ENCODE assay signal across 16 cellular contexts in genomic region chr4:70737006-70737405, GRCh38. TPM values are rescaled to one million over a fixed set of nuclear protein-coding genes. Genes with fewer than 3 reads are reported as not detected.
A peak's percentile ranks its signal among the peaks of the same experiment; 100 is the strongest.
DNase-seq lines count a peak whose midpoint lies in the region; ATAC-seq, FAIRE-seq and TF ChIP-seq lines count a peak whose summit lies in the region.
"Had no signal": no experiment of that assay in that cellular context is flagged by ENCODE, and none has a peak within 500 bp of the region (broad histone marks: within the 10 kb centered on the region; RNA-seq: fewer than 3 reads in every experiment).

No MANE protein-coding gene starts in this region.

- no peaks in the 10 kb centered on the region for H3K36me3 ChIP-seq in SK-N-MC (ENCODE audit: insufficient read depth, low read length)
- H3K36me3 ChIP-seq: esophagus squamous epithelium, prostate gland had no signal

- H3K27ac Mint-ChIP-seq in CD4-positive, alpha-beta T cell = peak overlapping the region; percentile 80
- no peak overlapping the region for H3K27ac Mint-ChIP-seq in mesothelial cell of epicardium
- H3K27ac Mint-ChIP-seq: dendritic cell treated with granulocyte-macrophage colony-stimulating factor and Interleukin-4, amounts not matched to agents 40 ng/mL and 50 ng/mL, for 4 days had no signal

- no peak for TF ChIP-seq CTCF in CD4-positive, alpha-beta T cell (IDR thresholded peaks at IDR 0.05)
- TF ChIP-seq CTCF in mesothelial cell of epicardium (IDR thresholded peaks at IDR 0.05; ENCODE audit: unreplicated experiment) = no peak

- POLR2A ChIA-PET in CD4-positive, alpha-beta T cell (lab: Charles Lee) = interaction anchor here (0.6 to 4.6 kb wide), 11 partner anchors 12 to 281 kb away, joined by 3 to 53 read pairs (median 7); partner anchors contain the start of genes GRSF1, MOB1B, RUFY3 and UTP3

- H3K27me3 Mint-ChIP-seq in CD4-positive, alpha-beta T cell = no peaks in the 10 kb centered on the region
- no peaks in the 10 kb centered on the region for H3K27me3 Mint-ChIP-seq in mesothelial cell of epicardium (ENCODE audit: low read depth)
- H3K27me3 Mint-ChIP-seq: dendritic cell treated with granulocyte-macrophage colony-stimulating factor and Interleukin-4, amounts not matched to agents 40 ng/mL and 50 ng/mL, for 4 days had no signal

- no peaks in the 10 kb centered on the region for H3K9me3 Mint-ChIP-seq in CD4-positive, alpha-beta T cell
- H3K9me3 Mint-ChIP-seq in mesothelial cell of epicardium = no peaks in the 10 kb centered on the region
- H3K9me3 Mint-ChIP-seq: dendritic cell treated with granulocyte-macrophage colony-stimulating factor and Interleukin-4, amounts not matched to agents 40 ng/mL and 50 ng/mL, for 4 days had no signal

- no peaks in the 10 kb centered on the region for H3K27me3 ChIP-seq in CD4-positive, alpha-beta T cell (ENCODE audit: control insufficient read depth, insufficient read depth, low read length)
- H3K27me3 ChIP-seq: esophagus squamous epithelium, hepatocyte had no signal

- CTCF ChIA-PET in CD4-positive, alpha-beta T cell (lab: Charles Lee) = interaction anchor here (0.6 to 1.5 kb wide), 6 partner anchors 15 to 165 kb away, joined by 3 to 5 read pairs (median 3); partner anchors contain the start of gene MOB1B

- H3K9ac ChIP-seq in SK-N-MC (ENCODE audit: insufficient read length) = peak overlapping the region; percentile 32

- no peak overlapping the region for H3K27ac ChIP-seq in CD4-positive, alpha-beta T cell (ENCODE audit: low read depth, low read length)
- H3K27ac ChIP-seq in SK-N-MC = peak overlapping the region; percentile 79
- H3K27ac ChIP-seq: esophagus squamous epithelium, hepatocyte, prostate gland had no signal

- H3K4me1 Mint-ChIP-seq in CD4-positive, alpha-beta T cell (ENCODE audit: low read depth) = peaks cover 59% of the 10 kb centered on the region
- H3K4me1 Mint-ChIP-seq in mesothelial cell of epicardium = peaks cover 26% of the 10 kb centered on the region

- peak; percentile 72 for FAIRE-seq in GM19239 (lab: Jason Lieb, UNC)

- no peaks in the 10 kb centered on the region for H3K9me3 ChIP-seq in CD4-positive, alpha-beta T cell (ENCODE audit: control insufficient read depth, low read length)
- no peaks in the 10 kb centered on the region for H3K9me3 ChIP-seq in SK-N-MC (ENCODE audit: low read depth, low read length)
- H3K9me3 ChIP-seq: esophagus squamous epithelium, prostate gland had no signal

- peak; percentile 31 for ATAC-seq in CD4-positive, alpha-beta T cell (ENCODE audit: poor library complexity)

- DNase-seq in CD4-positive, alpha-beta T cell = no peak
- no peak for DNase-seq in GM19239 (ENCODE audit: insufficient read length, low spot score)
- DNase-seq in SK-N-MC (ENCODE audit: low read depth, low spot score) = no peak
- DNase-seq in foreskin melanocyte = peak; percentile 55
- DNase-seq in stimulated activated CD4-positive, alpha-beta T cell treated with anti-CD3 and anti-CD28 coated beads, Interleukin-1b, Interleukin-23, amount 100 ng/mL, for 48 hours = no peak
- no peak for DNase-seq in hippocampal formation (lab: John Stamatoyannopoulos, UW)
- no peak for DNase-seq in middle frontal gyrus (ENCODE audit: extremely low spot score, low spot score)
- no peak for DNase-seq in mesothelial cell of epicardium (ENCODE audit: low spot score in 2 of 2, unreplicated experiment in 2 of 2)
- DNase-seq: activated CD4-positive, alpha-beta T cell treated with anti-CD3 and anti-CD28 coated beads, Interleukin-2, amount 50 U/mL, for 1 hour; esophagus squamous epithelium; NCI-H1930; NCI-H524 treated with DMSO at 0.1 percent for 48 hours; stimulated activated CD4-positive, alpha-beta T cell treated with anti-CD3 and anti-CD28 coated beads, Interleukin-12 subunit alpha, Interleukin-12 subunit beta, amount 100 ng/mL, for 4 hours had no signal

- H3K4me3 Mint-ChIP-seq in CD4-positive, alpha-beta T cell = peak overlapping the region; percentile 74
- no peak overlapping the region for H3K4me3 Mint-ChIP-seq in mesothelial cell of epicardium
- H3K4me3 Mint-ChIP-seq: dendritic cell treated with granulocyte-macrophage colony-stimulating factor and Interleukin-4, amounts not matched to agents 40 ng/mL and 50 ng/mL, for 4 days had no signal

- H3K4me3 ChIP-seq in SK-N-MC = no peak overlapping the region
- H3K4me3 ChIP-seq: esophagus squamous epithelium, hepatocyte, prostate gland had no signal

- intact Hi-C loops in CD4-positive, alpha-beta T cell (cut with DNase I, micrococcal nuclease) = loop anchor here (2.0 to 5.0 kb wide), 2 partner anchors 100 to 164 kb away; partner anchors contain the start of gene GRSF1 (in 1 of the 2)

- H3K36me3 Mint-ChIP-seq in CD4-positive, alpha-beta T cell (ENCODE audit: low read depth) = no peaks in the 10 kb centered on the region
- H3K36me3 Mint-ChIP-seq in mesothelial cell of epicardium = peaks cover 3% of the 10 kb centered on the region

RNA-seq across cellular contexts. Expression of gene RUFY3, which starts 15.2 kb away (rescaled TPM):
- total RNA-seq in CD4-positive, alpha-beta T cell = 10 to 100 TPM; 18.0 to 18.1 TPM
- 96.0 to 101 TPM (median 96.6 TPM) in 3 replicates for total RNA-seq in mesothelial cell of epicardium

RNA-seq across cellular contexts. Expression of gene UTP3, which starts 48.7 kb away (rescaled TPM):
- 10 to 100 TPM; 19.2 to 20.5 TPM for total RNA-seq in CD4-positive, alpha-beta T cell
- 28.0 to 30.4 TPM (median 29.6 TPM) in 3 replicates for total RNA-seq in mesothelial cell of epicardium
